9 cellular contexts compared by ENCODE assay signal in the genomic region with DNA sequence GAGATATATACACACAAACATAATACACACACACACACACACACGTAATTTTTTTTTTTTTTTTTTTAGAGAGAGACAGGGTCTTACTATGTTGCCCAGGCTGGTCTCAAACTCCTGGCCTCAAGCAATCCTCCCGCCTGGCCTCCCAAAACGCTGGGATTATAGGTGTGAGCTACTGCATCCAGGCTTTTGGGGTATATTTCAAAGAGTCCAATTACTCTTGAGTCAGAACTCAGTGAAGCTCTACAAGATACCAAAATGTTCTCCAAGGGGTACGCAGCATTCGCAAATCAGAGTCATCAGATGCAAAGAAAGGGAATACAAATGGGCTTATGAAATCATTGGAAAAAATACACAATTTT. TPM values are rescaled to one million over a fixed set of nuclear protein-coding genes. Genes with fewer than 3 reads are reported as not detected.
DNase-seq lines count a peak whose midpoint lies in the region; ATAC-seq and TF ChIP-seq lines count a peak whose summit lies in the region.
"Had no signal": no experiment of that assay in that cellular context is flagged by ENCODE, and none has a peak within 500 bp of the region (broad histone marks: within the 10 kb centered on the region; RNA-seq: fewer than 3 reads in every experiment).

No MANE protein-coding gene starts in this region.

- no peaks in the 10 kb centered on the region for H3K36me3 Mint-ChIP-seq in chondrocyte (ENCODE audit: low read depth)

- no peaks in the 10 kb centered on the region for H3K27me3 Mint-ChIP-seq in chondrocyte (ENCODE audit: low read depth)

- ATAC-seq in GM19043 (IDR thresholded peaks at IDR 0.05; ENCODE audit: low read depth, unreplicated experiment) (peak; percentile 2), HG03342 (IDR thresholded peaks at IDR 0.05; ENCODE audit: unreplicated experiment) (peak; percentile 4), HG02840 (IDR thresholded peaks at IDR 0.05; ENCODE audit: low FRiP score, unreplicated experiment) (no peak)

- TF ChIP-seq POLR2A in sigmoid colon (IDR thresholded peaks at IDR 0.05), result no peak

- 60 to 70% methylated on average over 5 of the region's 5 CpGs for WGBS in sigmoid colon, 2 donors

- no peaks in the 10 kb centered on the region for H3K36me3 ChIP-seq in sigmoid colon

- no peak for DNase-seq in chondrocyte (ENCODE audit: low spot score)
- no peak for DNase-seq in sigmoid colon
- no peak for DNase-seq in T1000 (lab: John Stamatoyannopoulos, UW)
- DNase-seq in SW480 (ENCODE audit: low spot score), result no peak
- no peak for DNase-seq in GM20000 (ENCODE audit: low spot score)
- DNase-seq: H7 had no signal

- H3K4me1 Mint-ChIP-seq in chondrocyte (ENCODE audit: low read depth), result peaks cover 45% of the 10 kb centered on the region

- peak overlapping the region; percentile 53 to 71 (median 62) for H3K27ac ChIP-seq in sigmoid colon

- intact Hi-C loops in sigmoid colon (cut with DNase I), result no loop called here

- H3K4me1 ChIP-seq in sigmoid colon, result peaks cover 0 to 18% (median 14%) of the 10 kb centered on the region in 4 donors

- TF ChIP-seq CTCF in chondrocyte (IDR thresholded peaks at IDR 0.05) (no peak), sigmoid colon (IDR thresholded peaks at IDR 0.05) (no peak), GM20000 (IDR thresholded peaks at IDR 0.05; ENCODE audit: extremely low read depth, missing control alignments) (no peak)

- no peak overlapping the region for H3K4me3 ChIP-seq in sigmoid colon

- TF ChIP-seq EP300 in sigmoid colon (IDR thresholded peaks at IDR 0.05), result no peak

- H3K9me3 Mint-ChIP-seq in chondrocyte (ENCODE audit: low read depth), result no peaks in the 10 kb centered on the region

- peak overlapping the region; percentile 99 for H3K27ac Mint-ChIP-seq in chondrocyte (ENCODE audit: unreplicated experiment)

- no peaks in the 10 kb centered on the region for H3K27me3 ChIP-seq in sigmoid colon

- H3K9me3 ChIP-seq in sigmoid colon, result no peaks in the 10 kb centered on the region

- H3K4me3 Mint-ChIP-seq in chondrocyte (ENCODE audit: unreplicated experiment), result no peak overlapping the region

RNA-seq across cellular contexts. Expression of a gene that starts 54.0 kb away (rescaled TPM):
- total RNA-seq in chondrocyte (4.5 to 14.0 TPM (median 12.1 TPM) in 3 replicates), sigmoid colon (10 to 100 TPM in 1 of 4 donors, 1 to 10 TPM in 3; 3.6 to 10.9 (median 5.3) TPM)
- 1 to 10 TPM; 2.4 to 6.6 (median 4.2) TPM for polyA plus RNA-seq in sigmoid colon
